Comparison of ENCODE assay signal across 21 cellular contexts in genomic region chr17:48621410-48622387, GRCh38. TPM values are rescaled to one million over a fixed set of nuclear protein-coding genes. Genes with fewer than 3 reads are reported as not detected.
DNase-seq lines count a peak whose midpoint lies in the region; ATAC-seq and TF ChIP-seq lines count a peak whose summit lies in the region.
"Had no signal": no experiment of that assay in that cellular context is flagged by ENCODE, and none has a peak within 500 bp of the region (broad histone marks: within the 10 kb centered on the region; RNA-seq: fewer than 3 reads in every experiment).

No MANE protein-coding gene starts in this region.

- H3K4me3 ChIP-seq in smooth muscle cell, result no peak overlapping the region
- no peak overlapping the region for H3K4me3 ChIP-seq in naive thymus-derived CD4-positive, alpha-beta T cell (ENCODE audit: low read length)

- no peaks in the 10 kb centered on the region for H3K36me3 Mint-ChIP-seq in brain
- H3K36me3 Mint-ChIP-seq in naive thymus-derived CD4-positive, alpha-beta T cell, result peaks cover 0 to 3% (median 0%) of the 10 kb centered on the region in 5 donors
- H3K36me3 Mint-ChIP-seq: CD4-positive, CD25-positive, alpha-beta regulatory T cell had no signal

- H3F3A ChIP-seq in smooth muscle cell (ENCODE audit: low read depth), result no peaks in the 10 kb centered on the region

- intact Hi-C loops in naive thymus-derived CD4-positive, alpha-beta T cell (cut with micrococcal nuclease), result no loop called here

- ATAC-seq in naive thymus-derived CD4-positive, alpha-beta T cell, result no peak
- ATAC-seq in GM21529 (IDR thresholded peaks at IDR 0.05; ENCODE audit: unreplicated experiment), result no peak

- H3K36me3 ChIP-seq in smooth muscle cell (ENCODE audit: low read depth), result no peaks in the 10 kb centered on the region
- H3K36me3 ChIP-seq in naive thymus-derived CD4-positive, alpha-beta T cell (ENCODE audit: control insufficient read depth in 2 of 3, insufficient read depth in 3 of 3, low read length in 3 of 3), result no peaks in the 10 kb centered on the region

- H3K27ac Mint-ChIP-seq in brain, result peak overlapping the region in 1 of 5 experiments; percentile 83
- H3K27ac Mint-ChIP-seq in naive thymus-derived CD4-positive, alpha-beta T cell, result no peak overlapping the region
- H3K27ac Mint-ChIP-seq: CD4-positive, CD25-positive, alpha-beta regulatory T cell had no signal

- peak overlapping the region; percentile 66 for H3K27ac ChIP-seq in smooth muscle cell (ENCODE audit: low read depth)
- no peak overlapping the region for H3K27ac ChIP-seq in naive thymus-derived CD4-positive, alpha-beta T cell (ENCODE audit: low read depth, low read length)

- H3K4me2 ChIP-seq in smooth muscle cell, result peak overlapping the region; percentile 91
- H3K4me2 ChIP-seq: SK-N-SH had no signal

- TF ChIP-seq CTCF in brain (conservative IDR thresholded peaks at IDR 0.05), result no peak
- no peak for TF ChIP-seq CTCF in smooth muscle cell (IDR thresholded peaks at IDR 0.05; ENCODE audit: borderline replicate concordance, insufficient read depth, poor library complexity, severe bottlenecking)

- no peak overlapping the region for H3K9ac ChIP-seq in smooth muscle cell (ENCODE audit: low read depth)
- H3K9ac ChIP-seq: SK-N-SH had no signal

- CTCF ChIA-PET in HEK293T (lab: Yijun Ruan, JAX), result interaction anchor here (0.6 to 2.1 kb wide), 7 partner anchors 15 to 462 kb away, joined by 3 to 8 read pairs (median 4); no protein-coding TSS in a partner anchor
- CTCF ChIA-PET in naive thymus-derived CD4-positive, alpha-beta T cell (lab: Charles Lee), result interaction anchor here (0.6 to 1.8 kb wide), 4 partner anchors 9 to 533 kb away, joined by 3 to 5 read pairs (median 4); partner anchors contain the start of gene HOXB5

- no peaks in the 10 kb centered on the region for H3K27me3 Mint-ChIP-seq in brain
- H3K27me3 Mint-ChIP-seq in naive thymus-derived CD4-positive, alpha-beta T cell, result peaks cover 81 to 91% (median 86%) of the 10 kb centered on the region in 5 donors

- peaks cover 92% of the 10 kb centered on the region for H3K27me3 ChIP-seq in smooth muscle cell (ENCODE audit: low read depth)
- H3K27me3 ChIP-seq in naive thymus-derived CD4-positive, alpha-beta T cell (ENCODE audit: control insufficient read depth in 2 of 2, insufficient read depth in 2 of 2, low read length in 2 of 2), result peaks cover 22 to 45% of the 10 kb centered on the region in 2 donors

- no peak overlapping the region for H2AFZ ChIP-seq in smooth muscle cell (ENCODE audit: low read depth)

- peaks cover 50% of the 10 kb centered on the region for H3K79me2 ChIP-seq in smooth muscle cell (ENCODE audit: low read depth)

- H3K9me3 Mint-ChIP-seq in brain, result peaks cover 0 to 14% (median 0%) of the 10 kb centered on the region in 5 experiments
- H3K9me3 Mint-ChIP-seq in naive thymus-derived CD4-positive, alpha-beta T cell, result peaks cover 0 to 3% (median 0%) of the 10 kb centered on the region in 11 donors

- H3K9me3 ChIP-seq in smooth muscle cell (replicated peaks; ENCODE audit: low read depth), result no peaks in the 10 kb centered on the region
- no peaks in the 10 kb centered on the region for H3K9me3 ChIP-seq in naive thymus-derived CD4-positive, alpha-beta T cell (ENCODE audit: control insufficient read depth in 2 of 3, low read length in 3 of 3)
- H3K9me3 ChIP-seq: SK-N-SH had no signal

- peak overlapping the region in 3 of 5 experiments; percentile 34 to 63 (median 61) for H3K4me3 Mint-ChIP-seq in brain
- H3K4me3 Mint-ChIP-seq in naive thymus-derived CD4-positive, alpha-beta T cell, result peak overlapping the region in 1 of 10 donors; percentile 5

- POLR2A ChIA-PET in HEK293T (lab: Yijun Ruan, JAX), result interaction anchor here (0.8 to 2.7 kb wide), 8 partner anchors 7 to 459 kb away, joined by 3 to 9 read pairs (median 4); partner anchors contain the start of genes HOXB13 and HOXB8
- POLR2A ChIA-PET in naive thymus-derived CD4-positive, alpha-beta T cell (lab: Charles Lee), result no interaction called here

- H4K20me1 ChIP-seq in smooth muscle cell (ENCODE audit: low read depth), result peaks cover 73% of the 10 kb centered on the region

- 28% methylated on average over 40 of the region's 41 CpGs for WGBS in smooth muscle cell (ENCODE audit: low lambda C conversion rate)

- DNase-seq in HEK293T (ENCODE audit: extremely low spot score), result no peak
- peak; percentile 18 for DNase-seq in kidney tubule cell (ENCODE audit: low spot score)
- no peak for DNase-seq in smooth muscle cell (lab: John Stamatoyannopoulos, UW; ENCODE audit: unreplicated experiment)
- DNase-seq in naive thymus-derived CD4-positive, alpha-beta T cell, result no peak
- DNase-seq in cortex of kidney (lab: John Stamatoyannopoulos, UW), result no peak
- DNase-seq in HUDEP-2 (lab: John Stamatoyannopoulos, UW; ENCODE audit: unreplicated experiment in 76 of 76), result no peak
- DNase-seq: AML-193; CD4-positive, CD25-positive, alpha-beta regulatory T cell; DMS79 treated with DMSO at 0.1 percent for 48 hours; GF-D8; H7; IMR-90; NCI-H1436; NCI-H2081 treated with DMSO at 0.1 percent for 48 hours; NCI-H345; NCI-H69; NK-92 treated with Interleukin-12 subunit alpha and Interleukin-12 subunit beta, amount 100 ng/mL, for 24 hours; Right ventricle myocardium superior; SK-N-SH had no signal

- peaks cover 24% of the 10 kb centered on the region for H3K4me1 Mint-ChIP-seq in brain
- peaks cover 25 to 40% (median 31%) of the 10 kb centered on the region in 7 donors for H3K4me1 Mint-ChIP-seq in naive thymus-derived CD4-positive, alpha-beta T cell

- peaks cover 15% of the 10 kb centered on the region for H3K4me1 ChIP-seq in smooth muscle cell (ENCODE audit: low read depth)
- H3K4me1 ChIP-seq in naive thymus-derived CD4-positive, alpha-beta T cell (ENCODE audit: control insufficient read depth in 2 of 2, insufficient read depth in 2 of 2, low read length in 2 of 2), result peaks cover 21 to 24% of the 10 kb centered on the region in 2 donors

TF ChIP-seq in HEK293T, 16 proteins besides CTCF, POLR2A, EP300 and RAD21:
- TF ChIP-seq ARNT (IDR thresholded peaks at IDR 0.05), result no peak
- no peak for TF ChIP-seq TARDBP (IDR thresholded peaks at IDR 0.05)
- TF ChIP-seq HDGF (IDR thresholded peaks at IDR 0.05; ENCODE audit: borderline replicate concordance), result no peak
- TF ChIP-seq FOXA1 (IDR thresholded peaks at IDR 0.05), result no peak
- no peak for TF ChIP-seq LEF1 (IDR thresholded peaks at IDR 0.05; ENCODE audit: borderline replicate concordance)
- peak; percentile 20 for TF ChIP-seq L3MBTL2 (conservative IDR thresholded peaks at IDR 0.05)

RNA-seq across cellular contexts. Expression of gene HOXB9, which starts 4.5 kb away (rescaled TPM):
- polyA plus RNA-seq in brain (ENCODE audit: insufficient read depth, low read depth, low replicate concordance), result 5.0 TPM
- total RNA-seq in smooth muscle cell, result 24.3 and 25.8 TPM in 2 replicates
- polyA plus RNA-seq in smooth muscle cell, result 6.9 and 13.8 TPM in 2 replicates
- total RNA-seq in naive thymus-derived CD4-positive, alpha-beta T cell, result under 1 TPM in 3 of 5 experiments, not detected in 2; 0.12 to 0.24 (median 0.16) TPM
- polyA plus RNA-seq in naive thymus-derived CD4-positive, alpha-beta T cell, result not detected
- total RNA-seq: H7, IMR-90, Right ventricle myocardium superior had no signal
- polyA plus RNA-seq: CD4-positive, CD25-positive, alpha-beta regulatory T cell; SK-N-SH had no signal

RNA-seq across cellular contexts. Expression of gene HOXB8, which starts 6.6 kb away (rescaled TPM):
- polyA plus RNA-seq in brain (ENCODE audit: insufficient read depth, low read depth, low replicate concordance) (65.2 TPM), smooth muscle cell (0.15 and 0.94 TPM in 2 replicates)
- 2.0 and 3.8 TPM in 2 replicates for total RNA-seq in smooth muscle cell
- not detected for total RNA-seq in naive thymus-derived CD4-positive, alpha-beta T cell
- not detected for polyA plus RNA-seq in naive thymus-derived CD4-positive, alpha-beta T cell
- total RNA-seq: CD4-positive, CD25-positive, alpha-beta regulatory T cell; H7; Right ventricle myocardium superior had no signal
- polyA plus RNA-seq: CD4-positive, CD25-positive, alpha-beta regulatory T cell; SK-N-SH had no signal

RNA-seq across cellular contexts. Expression of gene HOXB7, which starts 10.9 kb away (rescaled TPM):
- polyA plus RNA-seq in brain (ENCODE audit: insufficient read depth, low read depth, low replicate concordance) (37.1 TPM), smooth muscle cell (29.7 and 33.4 TPM in 2 replicates)
- 13.7 and 16.1 TPM in 2 replicates for total RNA-seq in smooth muscle cell
- total RNA-seq in naive thymus-derived CD4-positive, alpha-beta T cell, result under 1 TPM in 1 of 5 experiments, not detected in 4; 0.31 TPM
- not detected for polyA plus RNA-seq in naive thymus-derived CD4-positive, alpha-beta T cell
- polyA plus RNA-seq: SK-N-SH had no signal

RNA-seq across cellular contexts. Expression of gene HOXB6, which starts 16.9 kb away (rescaled TPM):
- polyA plus RNA-seq in brain (ENCODE audit: insufficient read depth, low read depth, low replicate concordance) (31.9 TPM), smooth muscle cell (9.3 and 10.3 TPM in 2 replicates)
- 6.3 and 7.2 TPM in 2 replicates for total RNA-seq in smooth muscle cell
- total RNA-seq in naive thymus-derived CD4-positive, alpha-beta T cell, result under 1 TPM in 1 of 5 experiments, not detected in 4; 0.34 TPM
- not detected for polyA plus RNA-seq in naive thymus-derived CD4-positive, alpha-beta T cell
- total RNA-seq: CD4-positive, CD25-positive, alpha-beta regulatory T cell; H7 had no signal
- polyA plus RNA-seq: CD4-positive, CD25-positive, alpha-beta regulatory T cell; SK-N-SH had no signal

RNA-seq across cellular contexts. Expression of gene HOXB5, which starts 28.1 kb away (rescaled TPM):
- 234 TPM for polyA plus RNA-seq in brain (ENCODE audit: insufficient read depth, low read depth, low replicate concordance)
- total RNA-seq in smooth muscle cell, result 0.49 and 0.94 TPM in 2 replicates
- 1.4 and 1.8 TPM in 2 replicates for polyA plus RNA-seq in smooth muscle cell
- not detected for total RNA-seq in naive thymus-derived CD4-positive, alpha-beta T cell
- polyA plus RNA-seq in naive thymus-derived CD4-positive, alpha-beta T cell, result not detected
- total RNA-seq: CD4-positive, CD25-positive, alpha-beta regulatory T cell; H7 had no signal
- polyA plus RNA-seq: CD4-positive, CD25-positive, alpha-beta regulatory T cell; SK-N-SH had no signal

Comparison
In these comparisons a context has a peak if more than half of its experiments do, and no peak if none do; other contexts are left out.
1. RNA of gene HOXB8, which starts 6.6 kb away (polyA plus RNA-seq): 65.2 TPM in brain (single experiment); 0.15 to 0.94 TPM in smooth muscle cell and not detected in naive thymus-derived CD4-positive, alpha-beta T cell; every median in the first group is over 10 times any median in the second.
2. RNA of gene HOXB7, which starts 10.9 kb away (polyA plus RNA-seq): 37.1 TPM in brain (single experiment) and 29.7 to 33.4 TPM in smooth muscle cell; not detected in naive thymus-derived CD4-positive, alpha-beta T cell; every median in the first group is over 10 times any median in the second.